In the genomic region with DNA sequence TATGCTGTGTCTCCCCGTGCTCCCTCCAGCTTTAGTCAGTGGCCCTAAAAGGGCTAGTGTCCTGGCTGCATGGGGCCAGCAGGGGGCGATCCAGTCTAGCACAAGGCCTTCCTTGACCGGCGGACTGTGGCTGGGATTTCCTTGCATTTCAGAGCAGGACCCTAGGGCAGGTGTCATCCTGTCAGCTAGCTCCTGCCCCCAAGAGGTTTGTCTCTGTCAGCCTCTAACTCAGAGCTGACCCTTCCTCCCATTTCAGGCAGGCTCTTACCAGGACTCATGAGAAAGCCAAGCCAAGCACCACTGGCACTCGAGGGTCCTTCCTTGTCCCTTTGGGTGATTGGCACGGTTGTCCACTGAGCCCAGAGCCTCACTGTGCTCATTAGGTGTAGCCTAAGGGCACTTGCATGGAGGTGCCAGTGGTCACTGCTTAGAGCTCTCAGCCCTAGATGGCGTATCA, we compare ENCODE assay signal across 8 cellular contexts.
A peak's percentile ranks its signal among the peaks of the same experiment; 100 is the strongest.
DNase-seq lines count a peak whose midpoint lies in the region; ATAC-seq and TF ChIP-seq lines count a peak whose summit lies in the region.

No MANE protein-coding gene starts in this region.

- no peak overlapping the region for H2BK5ac ChIP-seq in H9 (ENCODE audit: insufficient read length, low read length)

- DNase-seq in A172 (ENCODE audit: low spot score), result peak; percentile 27
- peak; percentile 80 for DNase-seq in GM12865 (ENCODE audit: low read depth)
- no peak for DNase-seq in H9
- DNase-seq in Karpas-422, result peak; percentile 97
- DNase-seq in foreskin melanocyte, result peak; percentile 6
- DNase-seq in stimulated activated CD4-positive, alpha-beta T cell treated with anti-CD3 and anti-CD28 coated beads, Interleukin-12 subunit alpha, Interleukin-12 subunit beta, amount 100 ng/mL, for 4 hours, result peak; percentile 21
- DNase-seq in OCI-M2 (lab: John Stamatoyannopoulos, UW; ENCODE audit: unreplicated experiment), result no peak

- H3K56ac ChIP-seq in H9 (ENCODE audit: insufficient read length, low read depth, low read length), result no peak overlapping the region

- H2BK120ac ChIP-seq in H9 (ENCODE audit: low read depth, low read length, poor library complexity, severe bottlenecking), result no peak overlapping the region

- no peak overlapping the region for H4K91ac ChIP-seq in H9 (ENCODE audit: insufficient read length, low read depth, low read length)

- H3K27me3 ChIP-seq in H9 (ENCODE audit: insufficient read depth, low read length) (no peaks in the 10 kb centered on the region), Karpas-422 (ENCODE audit: low read length) (no peaks in the 10 kb centered on the region)

- no peak overlapping the region for H2AK5ac ChIP-seq in H9 (ENCODE audit: insufficient read length, low read length)

- H3K4me3 ChIP-seq in GM12865 (ENCODE audit: low read depth, low read length) (no peak overlapping the region), Karpas-422 (ENCODE audit: low read length) (peak overlapping the region; percentile 62)

- H3K79me1 ChIP-seq in H9 (ENCODE audit: insufficient read depth, low read depth, low read length, poor library complexity, severe bottlenecking), result no peaks in the 10 kb centered on the region

- H3K9me2 ChIP-seq in Karpas-422 (replicated peaks; ENCODE audit: insufficient read depth, low read length), result no peaks in the 10 kb centered on the region

- H3K9me3 ChIP-seq in H9 (ENCODE audit: control insufficient read depth, low read depth, low read length) (no peaks in the 10 kb centered on the region), Karpas-422 (ENCODE audit: low read length) (no peaks in the 10 kb centered on the region)

- H3K18ac ChIP-seq in H9 (ENCODE audit: insufficient read length, low read depth, low read length), result no peak overlapping the region

- H3K4me2 ChIP-seq in H9 (ENCODE audit: insufficient read depth, insufficient read length, low read length), result no peak overlapping the region
- peak overlapping the region; percentile 81 for H3K4me2 ChIP-seq in Karpas-422 (ENCODE audit: low read depth, low read length, poor library complexity, severe bottlenecking)

- no peak overlapping the region for H3K23ac ChIP-seq in H9 (ENCODE audit: insufficient read length, low read depth, low read length)

- no peak overlapping the region for H3K4me3 Mint-ChIP-seq in H9

- H2BK15ac ChIP-seq in H9 (ENCODE audit: low read depth, low read length), result no peak overlapping the region

- no peak overlapping the region for H2BK12ac ChIP-seq in H9 (ENCODE audit: insufficient read length, low read depth, low read length)

- H3K14ac ChIP-seq in H9 (ENCODE audit: insufficient read depth, low read length), result no peak overlapping the region

- H3K79me2 ChIP-seq in H9 (ENCODE audit: insufficient read depth, low read length) (no peaks in the 10 kb centered on the region), Karpas-422 (ENCODE audit: low read length) (peaks cover 39% of the 10 kb centered on the region)

- no peak overlapping the region for H3K27ac Mint-ChIP-seq in H9

- TF ChIP-seq CTCF in GM12865 (IDR thresholded peaks at IDR 0.05; ENCODE audit: insufficient read depth, low read depth, low read length, missing control alignments), result peak; percentile 94
- TF ChIP-seq CTCF in H9 (conservative IDR thresholded peaks at IDR 0.05), result peak; percentile 61

- no peaks in the 10 kb centered on the region for H3K23me2 ChIP-seq in H9 (ENCODE audit: insufficient read length, low read depth, low read length, poor library complexity, severe bottlenecking)

- H3K27ac ChIP-seq in H9 (ENCODE audit: insufficient read length, low read depth, low read length), result no peak overlapping the region
- H3K27ac ChIP-seq in Karpas-422 (ENCODE audit: low read length), result peak overlapping the region; percentile 100

- H3K9ac ChIP-seq in H9 (ENCODE audit: extremely low read depth, insufficient read length, low read length), result no peak overlapping the region
- peak overlapping the region; percentile 76 for H3K9ac ChIP-seq in Karpas-422 (ENCODE audit: low read length)

- H3K4me1 ChIP-seq in H9 (ENCODE audit: insufficient read depth, low read length), result no peaks in the 10 kb centered on the region
- H3K4me1 ChIP-seq in Karpas-422 (ENCODE audit: low read length), result peaks cover 91% of the 10 kb centered on the region

- WGBS in H9 (ENCODE audit: extremely low coverage, insufficient read length, low lambda C conversion rate), result no CpG with 5 or more reads among the region's 7 CpGs

- H4K5ac ChIP-seq in H9 (ENCODE audit: insufficient read length, low read depth, low read length), result no peak overlapping the region

- H3K9me3 Mint-ChIP-seq in H9, result peaks cover 51 to 82% of the 10 kb centered on the region in 2 experiments

- H3K36me3 Mint-ChIP-seq in H9 (ENCODE audit: insufficient read depth in 1 of 3, low read depth in 3 of 3), result peaks cover 0 to 9% (median 0%) of the 10 kb centered on the region in 3 experiments; a peak in 3 of 7 replicates

- no peak overlapping the region for H2BK20ac ChIP-seq in H9 (ENCODE audit: low read depth, low read length, poor library complexity, severe bottlenecking)

- H4K8ac ChIP-seq in H9 (replicated peaks; ENCODE audit: insufficient read length, low read depth, low read length), result no peak overlapping the region

- no peak overlapping the region for H2AFZ ChIP-seq in H9 (ENCODE audit: low read length)
- H2AFZ ChIP-seq in Karpas-422 (ENCODE audit: low read length), result no peak overlapping the region

- H3T11ph ChIP-seq in H9 (ENCODE audit: low read length), result no peak overlapping the region

- ATAC-seq in activated CD4-positive, CD25-positive, alpha-beta regulatory T cell treated with anti-CD3 and anti-CD28 coated beads, Interleukin-2, amount 50 U/mL, for 24 hours, result peak; percentile 40 to 43

- peaks cover 2% of the 10 kb centered on the region for H3K27me3 Mint-ChIP-seq in H9 (ENCODE audit: low read depth)

- H3K4me1 Mint-ChIP-seq in H9, result no peaks in the 10 kb centered on the region

- no peaks in the 10 kb centered on the region for H3K36me3 ChIP-seq in Karpas-422 (ENCODE audit: insufficient read depth, low read length)

- H4K20me1 ChIP-seq in H9 (ENCODE audit: control insufficient read depth, insufficient read depth, insufficient read length) (no peaks in the 10 kb centered on the region), Karpas-422 (ENCODE audit: insufficient read depth, low read depth, low read length) (no peaks in the 10 kb centered on the region)

- H3K4ac ChIP-seq in H9 (ENCODE audit: low read depth, low read length), result no peak overlapping the region

Comparison
In these comparisons a context has a peak if more than half of its experiments do, and no peak if none do; other contexts are left out.
1. DNase-seq: peak in A172 (single experiment), GM12865 (single experiment), Karpas-422 (single experiment), foreskin melanocyte (single experiment) and stimulated activated CD4-positive, alpha-beta T cell treated with anti-CD3 and anti-CD28 coated beads, Interleukin-12 subunit alpha, Interleukin-12 subunit beta, amount 100 ng/mL, for 4 hours (single experiment); none in H9 (single experiment) and OCI-M2 (single experiment).